ENCODE assay signal across 6 cellular contexts in the genomic region with DNA sequence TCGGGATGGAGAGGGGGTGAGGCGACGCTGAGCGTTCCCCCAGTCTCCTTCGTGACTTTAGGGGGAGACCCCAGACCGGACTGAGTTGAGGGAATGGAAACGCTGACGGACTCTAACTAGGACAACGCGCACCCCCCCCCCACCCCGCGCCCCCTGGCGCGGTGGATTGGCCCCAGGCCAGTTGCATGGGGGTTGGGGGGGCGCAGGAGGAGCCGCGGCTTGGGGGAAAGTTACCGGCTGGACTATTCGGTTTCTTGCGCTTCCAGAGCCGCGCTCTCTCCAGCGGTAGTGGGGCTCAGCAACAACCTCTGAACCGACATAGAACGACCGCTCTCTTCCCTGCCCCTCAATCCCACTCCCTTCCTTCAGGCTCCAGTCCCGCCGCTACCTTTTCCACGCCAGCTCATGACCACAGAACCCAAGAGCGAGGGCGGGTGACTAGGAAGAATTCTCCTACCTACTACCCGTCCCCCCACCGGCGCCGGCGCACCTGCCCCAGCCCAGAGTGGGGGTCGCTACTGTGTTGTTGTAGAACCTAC. TPM values are rescaled to one million over a fixed set of nuclear protein-coding genes. Genes with fewer than 3 reads are reported as not detected.
A peak's percentile ranks its signal among the peaks of the same experiment; 100 is the strongest.
DNase-seq lines count a peak whose midpoint lies in the region; ATAC-seq and TF ChIP-seq lines count a peak whose summit lies in the region.

No MANE protein-coding gene starts in this region.

- in situ Hi-C loops in GM13977 (cut with MboI; ENCODE audit: low pct_unique_long_range_greater_than_20kb, low sequenced_read_pairs, unreplicated experiment): no loop called here

- DNase-seq in OCI-M2 (lab: John Stamatoyannopoulos, UW; ENCODE audit: unreplicated experiment) (peak; percentile 34), fibroblast of peridontal ligament (ENCODE audit: extremely low read depth) (peak; percentile 5), GM13977 (ENCODE audit: low spot score) (no peak), cerebellum (ENCODE audit: low spot score) (no peak)
- peak in 1 of 2 donors; percentile 39 for DNase-seq in stimulated activated naive CD8-positive, alpha-beta T cell treated with anti-CD3 and anti-CD28 coated beads, Interleukin-15, amount 100 ng/mL, for 72 hours

- no peaks in the 10 kb centered on the region for H3K9me3 ChIP-seq in ES-I3 (ENCODE audit: control insufficient read depth, insufficient read depth, low read length)

- peaks cover under 1% of the 10 kb centered on the region for H3K27me3 Mint-ChIP-seq in stimulated activated naive CD8-positive, alpha-beta T cell treated with anti-CD3 and anti-CD28 coated beads, Interleukin-15, amount 100 ng/mL, for 72 hours

- ATAC-seq in stimulated activated naive CD8-positive, alpha-beta T cell treated with anti-CD3 and anti-CD28 coated beads, Interleukin-15, amount 100 ng/mL, for 72 hours: no peak

- no peak for TF ChIP-seq CTCF in GM13977 (IDR thresholded peaks at IDR 0.05; ENCODE audit: extremely low read depth, insufficient read depth, missing control alignments)

- H3K27ac Mint-ChIP-seq in stimulated activated naive CD8-positive, alpha-beta T cell treated with anti-CD3 and anti-CD28 coated beads, Interleukin-15, amount 100 ng/mL, for 72 hours: peak overlapping the region; percentile 99

- H3K4me3 Mint-ChIP-seq in stimulated activated naive CD8-positive, alpha-beta T cell treated with anti-CD3 and anti-CD28 coated beads, Interleukin-15, amount 100 ng/mL, for 72 hours: peak overlapping the region; percentile 89 to 93

- peaks cover 10% of the 10 kb centered on the region; the same call in 1 of the 2 replicates for H3K4me1 ChIP-seq in ES-I3 (ENCODE audit: insufficient read depth, low read length)

- H3K36me3 ChIP-seq in ES-I3 (ENCODE audit: insufficient read depth, low read length): no peaks in the 10 kb centered on the region

- peaks cover 71% of the 10 kb centered on the region for H3K4me1 Mint-ChIP-seq in stimulated activated naive CD8-positive, alpha-beta T cell treated with anti-CD3 and anti-CD28 coated beads, Interleukin-15, amount 100 ng/mL, for 72 hours

- H3K9me3 Mint-ChIP-seq in stimulated activated naive CD8-positive, alpha-beta T cell treated with anti-CD3 and anti-CD28 coated beads, Interleukin-15, amount 100 ng/mL, for 72 hours: no peaks in the 10 kb centered on the region

- H3K9ac ChIP-seq in ES-I3 (ENCODE audit: low read depth, low read length): peak overlapping the region; percentile 85

RNA-seq across cellular contexts. Expression of a gene that starts 0.7 kb away (rescaled TPM):
- total RNA-seq in cerebellum: 2.4 TPM

RNA-seq across cellular contexts. Expression of a gene that starts 9.9 kb away (rescaled TPM):
- 1.5 TPM for total RNA-seq in cerebellum

RNA-seq across cellular contexts. Expression of a gene that starts 20.2 kb away (rescaled TPM):
- total RNA-seq in cerebellum: 16.8 TPM

RNA-seq across cellular contexts. Expression of a gene that starts 28.8 kb away (rescaled TPM):
- 26.5 TPM for total RNA-seq in cerebellum

RNA-seq across cellular contexts. Expression of a gene that starts 30.3 kb away (rescaled TPM):
- total RNA-seq in cerebellum: not detected

Comparison
In these comparisons a context has a peak if more than half of its experiments do, and no peak if none do; other contexts are left out.
1. DNase-seq: peak in OCI-M2 (single experiment) and fibroblast of peridontal ligament (single experiment); none in GM13977 (single experiment) and cerebellum (single experiment).